1 cellular context compared by ENCODE assay signal in the genomic region with DNA sequence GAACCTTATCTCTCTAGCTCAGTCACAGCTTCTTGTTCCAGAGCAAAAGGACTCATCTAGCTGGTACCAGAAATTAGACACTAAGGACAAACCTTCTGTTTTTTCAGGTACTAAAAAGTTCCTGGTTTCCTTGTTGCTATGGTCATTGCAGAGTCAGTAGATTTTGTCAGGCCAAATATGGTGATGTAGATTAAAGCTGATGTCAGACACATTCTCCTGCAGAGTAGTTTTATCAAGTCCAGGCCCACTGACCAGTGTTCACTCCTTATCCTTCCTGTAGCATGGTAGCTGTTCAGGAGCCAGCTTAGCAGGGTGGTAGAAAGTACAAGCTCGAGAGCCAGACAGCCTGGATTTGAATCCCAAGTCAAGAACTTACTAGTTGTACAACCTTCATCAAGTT.
TF ChIP-seq lines count a peak whose summit lies in the region.

No MANE protein-coding gene starts in this region.

TF ChIP-seq in endothelial cell of umbilical vein, 7 proteins besides CTCF, POLR2A, EP300 and RAD21 (continued from another document):
- no peak for TF ChIP-seq POLR2AphosphoS5 (IDR thresholded peaks at IDR 0.05; ENCODE audit: insufficient read depth, low read depth, low read length)
- no peak for TF ChIP-seq EZH2 (IDR thresholded peaks at IDR 0.05; ENCODE audit: borderline replicate concordance, low read depth, low read length, severe bottlenecking)
- TF ChIP-seq GATA2 (IDR thresholded peaks at IDR 0.05; ENCODE audit: insufficient read depth, insufficient read length, low read depth, low read length) = no peak
- TF ChIP-seq JUN (IDR thresholded peaks at IDR 0.05; ENCODE audit: borderline replicate concordance, insufficient read depth, insufficient read length, low read depth) = no peak
- TF ChIP-seq, protein P1, sequence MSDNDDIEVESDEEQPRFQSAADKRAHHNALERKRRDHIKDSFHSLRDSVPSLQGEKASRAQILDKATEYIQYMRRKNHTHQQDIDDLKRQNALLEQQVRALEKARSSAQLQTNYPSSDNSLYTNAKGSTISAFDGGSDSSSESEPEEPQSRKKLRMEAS (IDR thresholded peaks at IDR 0.05; ENCODE audit: insufficient read depth, insufficient read length) = no peak
- no peak for TF ChIP-seq MYC (IDR thresholded peaks at IDR 0.05; ENCODE audit: low read depth, low read length)
